ENCODE assay signal across 21 cellular contexts in genomic region chr12:52984136-52984535, GRCh38. TPM values are rescaled to one million over a fixed set of nuclear protein-coding genes. Genes with fewer than 3 reads are reported as not detected.
DNase-seq lines count a peak whose midpoint lies in the region; TF ChIP-seq lines count a peak whose summit lies in the region.
"Had no signal": no experiment of that assay in that cellular context is flagged by ENCODE, and none has a peak within 500 bp of the region (broad histone marks: within the 10 kb centered on the region; RNA-seq: fewer than 3 reads in every experiment).

No MANE protein-coding gene starts in this region.

- H3K4me2 ChIP-seq in neural progenitor cell = no peak overlapping the region

- no peaks in the 10 kb centered on the region for H3F3A ChIP-seq in neural progenitor cell (ENCODE audit: low read depth)

- H3K4me3 ChIP-seq in MG63 = no peak overlapping the region
- no peak overlapping the region for H3K4me3 ChIP-seq in astrocyte of the spinal cord (ENCODE audit: low read depth, low read length)
- no peak overlapping the region for H3K4me3 ChIP-seq in neural progenitor cell
- H3K4me3 ChIP-seq: mucosa of descending colon, testis had no signal

- DNase-seq in DMS53 (lab: John Stamatoyannopoulos, UW) (peak; percentile 57), DMS53 treated with DMSO at 0.1 percent for 48 hours (lab: John Stamatoyannopoulos, UW; ENCODE audit: unreplicated experiment) (no peak), MG63 (peak; percentile 26), astrocyte of the spinal cord (ENCODE audit: low read depth, low spot score) (no peak), neural progenitor cell (ENCODE audit: low spot score) (no peak), DMS153 (lab: John Stamatoyannopoulos, UW) (no peak), NCI-H1694 (lab: John Stamatoyannopoulos, UW) (no peak)
- DNase-seq in effector CD8-positive, alpha-beta T cell (lab: John Stamatoyannopoulos, UW) = no peak
- DNase-seq: activated gamma-delta T cell treated with Interleukin-2 at 50 U/mL for 16 hours; aorta; GDM1; KG1; left colon; mucosa of descending colon; NCI-H146; NCI-H446 treated with DMSO at 0.1 percent for 48 hours; nucleus accumbens; stimulated activated CD4-positive, alpha-beta T cell treated with anti-CD3 and anti-CD28 coated beads, Interleukin-4, amount 100 ng/mL, for 24 hours; T-helper 1 cell; testis had no signal

- H3K9ac ChIP-seq in neural progenitor cell = no peak overlapping the region

- no peaks in the 10 kb centered on the region for H3K36me3 Mint-ChIP-seq in neural progenitor cell

- in situ Hi-C loops in astrocyte of the spinal cord (cut with HindIII; ENCODE audit: low sequenced_read_pairs) = no loop called here

- no peak overlapping the region for H2AFZ ChIP-seq in neural progenitor cell (replicated peaks)

- H3K79me2 ChIP-seq in neural progenitor cell (ENCODE audit: low read depth) = no peaks in the 10 kb centered on the region

- H3K36me3 ChIP-seq in MG63 (no peaks in the 10 kb centered on the region), neural progenitor cell (no peaks in the 10 kb centered on the region)

- H3K4me1 Mint-ChIP-seq in neural progenitor cell = peaks cover 6% of the 10 kb centered on the region

- H3K27ac ChIP-seq in neural progenitor cell = no peak overlapping the region
- H3K27ac ChIP-seq: HL-60, testis had no signal

- TF ChIP-seq CTCF in astrocyte of the spinal cord (IDR thresholded peaks at IDR 0.05; ENCODE audit: low read depth, low read length) = peak; percentile 14
- TF ChIP-seq CTCF in neural progenitor cell (IDR thresholded peaks at IDR 0.05) = peak; percentile 7

- H3K27ac Mint-ChIP-seq in neural progenitor cell = no peak overlapping the region

- H3K4me1 ChIP-seq in neural progenitor cell = no peaks in the 10 kb centered on the region
- H3K4me1 ChIP-seq: testis had no signal

- H4K20me1 ChIP-seq in neural progenitor cell (ENCODE audit: low read depth) = no peaks in the 10 kb centered on the region

- no peak overlapping the region for H3K4me3 Mint-ChIP-seq in neural progenitor cell

- H3K9me3 ChIP-seq in MG63 = no peaks in the 10 kb centered on the region
- no peaks in the 10 kb centered on the region for H3K9me3 ChIP-seq in neural progenitor cell (ENCODE audit: low read depth)
- H3K9me3 ChIP-seq: mucosa of descending colon, testis had no signal

- H3K27me3 ChIP-seq in MG63 (no peaks in the 10 kb centered on the region), neural progenitor cell (no peaks in the 10 kb centered on the region)
- H3K27me3 ChIP-seq: testis had no signal

- no peaks in the 10 kb centered on the region for H3K9me3 Mint-ChIP-seq in neural progenitor cell

- H3K27me3 Mint-ChIP-seq in neural progenitor cell (ENCODE audit: insufficient read depth, low read depth) = peaks cover 11% of the 10 kb centered on the region

RNA-seq across cellular contexts. Expression of gene EIF4B, which starts 22.1 kb away (rescaled TPM):
- total RNA-seq in MG63 (2014; rRNA removed; shearing (Covaris generic); ENCODE audit: low replicate concordance) = 684 and 692 TPM in 2 replicates
- 774 and 833 TPM in 2 replicates for total RNA-seq in neural progenitor cell (ENCODE audit: low replicate concordance)

RNA-seq across cellular contexts. Expression of gene KRT18, which starts 35.2 kb away (rescaled TPM):
- total RNA-seq in MG63 (2014; rRNA removed; shearing (Covaris generic); ENCODE audit: low replicate concordance) = 104 and 136 TPM in 2 replicates
- 69.3 and 100 TPM in 2 replicates for total RNA-seq in neural progenitor cell (ENCODE audit: low replicate concordance)

Comparison
In these comparisons a context has a peak if more than half of its experiments do, and no peak if none do; other contexts are left out.
1. DNase-seq: peak in DMS53 (single experiment) and MG63 (single experiment); none in DMS53 treated with DMSO at 0.1 percent for 48 hours (single experiment), astrocyte of the spinal cord (single experiment), neural progenitor cell (single experiment), DMS153 (single experiment), NCI-H1694 (single experiment) and effector CD8-positive, alpha-beta T cell (single experiment).